Comparison of ENCODE assay signal across 22 cellular contexts in genomic region chr13:109751477-109751876, GRCh38.
"Had no signal": no experiment of that assay in that cellular context is flagged by ENCODE, and none has a peak within 500 bp of the region (broad histone marks: within the 10 kb centered on the region; RNA-seq: fewer than 3 reads in every experiment).

No MANE protein-coding gene starts in this region.

- H2AFZ ChIP-seq: parathyroid adenoma had no signal

- DNase-seq: effector CD4-positive, alpha-beta T cell; endodermal cell; erythroblast; foreskin keratinocyte; immature natural killer cell; left lung; lower lobe of right lung; mesenchymal stem cell; midbrain; occipital lobe; psoas muscle; spleen; stimulated activated CD4-positive, alpha-beta T cell treated with anti-CD3 and anti-CD28 coated beads, Interleukin-15, amount 100 ng/mL, for 24 hours; stimulated activated CD4-positive, alpha-beta T cell treated with anti-CD3 and anti-CD28 coated beads, Interleukin-1b, Interleukin-23, amount 100 ng/mL, for 48 hours; stimulated activated CD4-positive, alpha-beta T cell treated with anti-CD3 and anti-CD28 coated beads, Interleukin-4, amount 100 ng/mL, for 24 hours; tibial artery had no signal

- FAIRE-seq: endothelial cell of umbilical vein, keratinocyte had no signal

- H3K79me2 ChIP-seq: parathyroid adenoma had no signal

- ATAC-seq: left lung; psoas muscle; sciatic nerve; stimulated activated memory B cell treated with anti-CD40 and anti-IgM and Interleukin-4, amounts not matched to agents 10 μg/mL and 1 μg/mL and 100 μg/mL, for 72 hours had no signal

- H3K27ac ChIP-seq: coronary artery, foreskin keratinocyte, left lung, lower lobe of right lung, parathyroid adenoma, psoas muscle, spleen, tibial artery had no signal

- H3K4me3 ChIP-seq: coronary artery, left lung, lower lobe of right lung, psoas muscle, spleen, tibial artery had no signal

- H3K9me3 ChIP-seq: left lung, lower lobe of right lung, psoas muscle, spleen had no signal

- H3K9ac ChIP-seq: parathyroid adenoma had no signal

- H3K4me1 ChIP-seq: foreskin keratinocyte, lower lobe of right lung, parathyroid adenoma, tibial artery had no signal

- H3K27me3 ChIP-seq: foreskin keratinocyte, left lung, tibial artery had no signal
